1 cellular context compared by ENCODE assay signal in genomic region chr4:183987987-183988392, GRCh38.
TF ChIP-seq lines count a peak whose summit lies in the region.

No MANE protein-coding gene starts in this region.

TF ChIP-seq in A549, 52 proteins besides CTCF, POLR2A, EP300 and RAD21 (continued from another document):
- TF ChIP-seq KDM1A (IDR thresholded peaks at IDR 0.05; ENCODE audit: low read depth) = no peak
